Comparison of ENCODE assay signal across 8 cellular contexts in genomic region chr1:203607169-203607873, GRCh38. TPM values are rescaled to one million over a fixed set of nuclear protein-coding genes. Genes with fewer than 3 reads are reported as not detected.
DNase-seq lines count a peak whose midpoint lies in the region; ATAC-seq and TF ChIP-seq lines count a peak whose summit lies in the region.

No MANE protein-coding gene starts in this region.

- H3K4me3 ChIP-seq in fibroblast of pulmonary artery (replicated peaks; ENCODE audit: low read depth, low read length) (no peak overlapping the region), coronary artery (no peak overlapping the region)

- no peak overlapping the region for H3K27ac ChIP-seq in coronary artery

- DNase-seq in CD14-positive monocyte (ENCODE audit: low spot score) (peak; percentile 61), NCI-H226 (peak; percentile 91), fibroblast of pulmonary artery (ENCODE audit: low read depth) (peak; percentile 92), coronary artery (ENCODE audit: low spot score) (no peak)
- peak; percentile 86 for DNase-seq in activated CD8-positive, alpha-beta memory T cell treated with anti-CD3 and anti-CD28 coated beads, Interleukin-2, amount 10 ng/mL, durations not matched to agents 7 days and 5 days
- peak; percentile 65 for DNase-seq in stimulated activated CD4-positive, alpha-beta T cell treated with anti-CD3 and anti-CD28 coated beads, Interleukin-1b, Interleukin-23, amount 100 ng/mL, for 48 hours

- peak; percentile 92 for ATAC-seq in activated CD8-positive, alpha-beta memory T cell treated with anti-CD3 and anti-CD28 coated beads, Interleukin-2, amount 10 ng/mL, durations not matched to agents 7 days and 5 days
- ATAC-seq in GM19395 (IDR thresholded peaks at IDR 0.05; ENCODE audit: unreplicated experiment) (no peak), HG03175 (IDR thresholded peaks at IDR 0.05; ENCODE audit: unreplicated experiment) (no peak)

- H3K4me1 Mint-ChIP-seq in CD14-positive monocyte = peaks cover 25% of the 10 kb centered on the region
- H3K4me1 Mint-ChIP-seq in activated CD8-positive, alpha-beta memory T cell treated with anti-CD3 and anti-CD28 coated beads, Interleukin-2, amount 10 ng/mL, durations not matched to agents 7 days and 5 days = peaks cover 55% of the 10 kb centered on the region

- CTCF ChIA-PET in activated CD8-positive, alpha-beta memory T cell treated with anti-CD3 and anti-CD28 coated beads, Interleukin-2, amount 10 ng/mL, durations not matched to agents 7 days and 5 days (lab: Charles Lee) = interaction anchor here (0.8 to 4.1 kb wide), 14 partner anchors 9 to 340 kb away, joined by 3 to 30 read pairs (median 4); partner anchors contain the start of gene ATP2B4

- no peak for TF ChIP-seq CTCF in CD14-positive monocyte (IDR thresholded peaks at IDR 0.05)
- no peak for TF ChIP-seq CTCF in fibroblast of pulmonary artery (IDR thresholded peaks at IDR 0.05; ENCODE audit: low read length, missing control alignments)
- no peak for TF ChIP-seq CTCF in coronary artery (IDR thresholded peaks at IDR 0.05)

- H3K9me3 Mint-ChIP-seq in CD14-positive monocyte = no peaks in the 10 kb centered on the region
- H3K9me3 Mint-ChIP-seq in activated CD8-positive, alpha-beta memory T cell treated with anti-CD3 and anti-CD28 coated beads, Interleukin-2, amount 10 ng/mL, durations not matched to agents 7 days and 5 days (ENCODE audit: low read depth) = no peaks in the 10 kb centered on the region

- H3K27me3 Mint-ChIP-seq in CD14-positive monocyte (ENCODE audit: low read depth in 3 of 3) = peaks cover 1 to 3% (median 3%) of the 10 kb centered on the region in 3 donors
- H3K27me3 Mint-ChIP-seq in activated CD8-positive, alpha-beta memory T cell treated with anti-CD3 and anti-CD28 coated beads, Interleukin-2, amount 10 ng/mL, durations not matched to agents 7 days and 5 days = no peaks in the 10 kb centered on the region

- H3K4me3 Mint-ChIP-seq in CD14-positive monocyte = peak overlapping the region in 1 of 2 donors; percentile 13
- peak overlapping the region; percentile 62 for H3K4me3 Mint-ChIP-seq in activated CD8-positive, alpha-beta memory T cell treated with anti-CD3 and anti-CD28 coated beads, Interleukin-2, amount 10 ng/mL, durations not matched to agents 7 days and 5 days

- intact Hi-C loops in CD14-positive monocyte (cut with micrococcal nuclease) = no loop called here

- H3K27ac Mint-ChIP-seq in CD14-positive monocyte = peak overlapping the region in 5 of 7 donors; percentile 6 to 76 (median 62)
- peak overlapping the region; percentile 99 for H3K27ac Mint-ChIP-seq in activated CD8-positive, alpha-beta memory T cell treated with anti-CD3 and anti-CD28 coated beads, Interleukin-2, amount 10 ng/mL, durations not matched to agents 7 days and 5 days

- no peaks in the 10 kb centered on the region for H3K36me3 Mint-ChIP-seq in CD14-positive monocyte
- peaks cover 4% of the 10 kb centered on the region for H3K36me3 Mint-ChIP-seq in activated CD8-positive, alpha-beta memory T cell treated with anti-CD3 and anti-CD28 coated beads, Interleukin-2, amount 10 ng/mL, durations not matched to agents 7 days and 5 days

RNA-seq across cellular contexts. Expression of gene ATP2B4, which starts 19.3 kb away (rescaled TPM):
- 10 to 100 TPM in 1 of 2 donors, 1 to 10 TPM in 1; 7.8 to 13.2 TPM for polyA plus RNA-seq in CD14-positive monocyte
- total RNA-seq in activated CD8-positive, alpha-beta memory T cell treated with anti-CD3 and anti-CD28 coated beads, Interleukin-2, amount 10 ng/mL, durations not matched to agents 7 days and 5 days = 100 to 1,000 TPM in 1 of 2 experiments, 10 to 100 TPM in 1; 96.1 to 130 TPM
